ENCODE assay signal across 10 cellular contexts in the genomic region with DNA sequence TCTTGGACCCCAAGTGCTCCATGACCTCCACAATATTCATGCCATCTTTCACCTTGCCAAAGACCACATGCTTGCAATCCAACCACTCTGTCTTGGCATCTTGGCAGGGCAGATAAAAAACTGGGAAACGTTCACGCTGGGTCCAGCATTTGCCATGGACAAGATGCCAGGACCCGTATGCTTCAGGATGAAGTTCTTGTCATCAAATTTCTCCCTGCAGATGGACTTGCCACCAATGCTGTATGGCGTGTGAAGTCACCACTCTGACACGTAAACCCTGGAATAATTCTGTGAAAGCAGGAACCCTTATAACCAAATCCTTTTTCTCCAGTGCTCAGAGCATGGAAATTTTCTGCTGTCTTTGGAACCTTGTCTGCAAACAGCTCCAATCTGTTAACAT.
"Had no signal": no experiment of that assay in that cellular context is flagged by ENCODE, and none has a peak within 500 bp of the region (broad histone marks: within the 10 kb centered on the region; RNA-seq: fewer than 3 reads in every experiment).

No MANE protein-coding gene starts in this region.

- ATAC-seq: body of pancreas, Panc1 had no signal

- DNase-seq: activated CD4-positive, CD25-positive, alpha-beta regulatory T cell treated with anti-CD3 and anti-CD28 coated beads, Interleukin-2, amount 50 U/mL, for 72 hours; activated gamma-delta T cell treated with Interleukin-2 at 50 U/mL for 16 hours; activated T-cell treated with anti-CD3 and anti-CD28 coated beads, Interleukin-2, amount 50 U/mL, for 1 hour; body of pancreas; esophagus squamous epithelium; foreskin fibroblast; SHP77; stimulated activated naive CD4-positive, alpha-beta T cell; T-helper 9 cell had no signal
